15 cellular contexts compared by ENCODE assay signal in the genomic region with DNA sequence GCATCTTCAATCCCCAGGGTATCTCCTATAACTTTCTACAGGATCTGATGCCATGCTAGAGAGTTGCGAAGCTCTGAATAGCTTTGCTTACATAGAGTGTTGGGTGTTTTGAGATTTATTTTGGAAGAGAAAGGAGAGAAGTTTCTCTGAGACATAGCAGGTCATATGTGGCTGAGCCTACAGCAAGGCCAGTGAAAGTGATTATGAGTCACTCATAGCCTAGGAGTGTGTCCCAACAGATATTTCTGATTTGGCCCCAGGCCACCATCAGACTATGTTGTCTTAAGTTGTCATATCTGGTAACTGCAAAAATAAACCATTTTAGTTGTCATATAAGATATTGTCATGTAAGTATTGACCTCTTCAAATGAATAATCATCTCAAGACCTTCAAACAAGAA.
DNase-seq lines count a peak whose midpoint lies in the region; ATAC-seq, FAIRE-seq and TF ChIP-seq lines count a peak whose summit lies in the region.
"Had no signal": no experiment of that assay in that cellular context is flagged by ENCODE, and none has a peak within 500 bp of the region (broad histone marks: within the 10 kb centered on the region; RNA-seq: fewer than 3 reads in every experiment).

No MANE protein-coding gene starts in this region.

- ATAC-seq in mucosa of descending colon (peak; percentile 39), GM19324 (IDR thresholded peaks at IDR 0.05; ENCODE audit: low FRiP score, unreplicated experiment) (no peak), GM19328 (IDR thresholded peaks at IDR 0.05; ENCODE audit: unreplicated experiment) (no peak)

- no peaks in the 10 kb centered on the region for H3K36me3 ChIP-seq in mucosa of descending colon (ENCODE audit: low read depth)

- H3K4me1 ChIP-seq in mucosa of descending colon (ENCODE audit: low read depth), result no peaks in the 10 kb centered on the region

- peak overlapping the region; percentile 82 for H3K27ac Mint-ChIP-seq in chondrocyte (ENCODE audit: unreplicated experiment)
- H3K27ac Mint-ChIP-seq: activated CD4-positive, alpha-beta T cell treated with anti-CD3 and anti-CD28 coated beads, Interleukin-2, amount 10 ng/mL, durations not matched to agents 7 days and 5 days had no signal

- no peaks in the 10 kb centered on the region for H3K9me3 Mint-ChIP-seq in chondrocyte (ENCODE audit: low read depth)
- H3K9me3 Mint-ChIP-seq: activated CD4-positive, alpha-beta T cell treated with anti-CD3 and anti-CD28 coated beads, Interleukin-2, amount 10 ng/mL, durations not matched to agents 7 days and 5 days had no signal

- no peaks in the 10 kb centered on the region for H3K9me3 ChIP-seq in mucosa of descending colon

- no peak for TF ChIP-seq CTCF in chondrocyte (IDR thresholded peaks at IDR 0.05)
- no peak for TF ChIP-seq CTCF in mucosa of descending colon (IDR thresholded peaks at IDR 0.05)

- peaks cover 2% of the 10 kb centered on the region for H3K36me3 Mint-ChIP-seq in chondrocyte (ENCODE audit: low read depth)

- no peak overlapping the region for H3K4me3 Mint-ChIP-seq in chondrocyte (ENCODE audit: unreplicated experiment)
- H3K4me3 Mint-ChIP-seq: activated CD4-positive, alpha-beta T cell treated with anti-CD3 and anti-CD28 coated beads, Interleukin-2, amount 10 ng/mL, durations not matched to agents 7 days and 5 days had no signal

- H3K27me3 Mint-ChIP-seq in chondrocyte (ENCODE audit: low read depth), result no peaks in the 10 kb centered on the region

- no peak for FAIRE-seq in HTR-8/SVneo (lab: Jason Lieb, UNC)

- H3K4me3 ChIP-seq in mucosa of descending colon, result no peak overlapping the region
- H3K4me3 ChIP-seq: lung had no signal

- H3K4me1 Mint-ChIP-seq in chondrocyte (ENCODE audit: low read depth), result peaks cover 42% of the 10 kb centered on the region
- H3K4me1 Mint-ChIP-seq: activated CD4-positive, alpha-beta T cell treated with anti-CD3 and anti-CD28 coated beads, Interleukin-2, amount 10 ng/mL, durations not matched to agents 7 days and 5 days had no signal

- DNase-seq in AG08395 (ENCODE audit: low spot score), result peak; percentile 54
- peak; percentile 31 for DNase-seq in HTR-8/SVneo (ENCODE audit: insufficient read length, low spot score)
- no peak for DNase-seq in chondrocyte (ENCODE audit: low spot score)
- no peak for DNase-seq in mucosa of descending colon
- DNase-seq in NCI-H2171 treated with DMSO at 0.1 percent for 48 hours (lab: John Stamatoyannopoulos, UW), result no peak
- no peak for DNase-seq in activated naive CD4-positive, alpha-beta T cell treated with Interleukin-2 at 50 U/mL for 16 hours
- DNase-seq: activated CD4-positive, alpha-beta T cell treated with anti-CD3 and anti-CD28 coated beads, Interleukin-2, amount 10 ng/mL, durations not matched to agents 7 days and 5 days; activated gamma-delta T cell; cerebellar nuclear complex; head of caudate nucleus; NCI-H1930; substantia nigra had no signal

- intact Hi-C loops in mucosa of descending colon (cut with DNase I, micrococcal nuclease), result no loop called here

Comparison
In these comparisons a context has a peak if more than half of its experiments do, and no peak if none do; other contexts are left out.
1. DNase-seq: peak in AG08395 (single experiment) and HTR-8/SVneo (single experiment); none in chondrocyte (single experiment), mucosa of descending colon (0 of 3), NCI-H2171 treated with DMSO at 0.1 percent for 48 hours (single experiment) and activated naive CD4-positive, alpha-beta T cell treated with Interleukin-2 at 50 U/mL for 16 hours (single experiment).